Comparison of ENCODE assay signal across 16 cellular contexts in genomic region chr11:61526956-61527731, GRCh38. TPM values are rescaled to one million over a fixed set of nuclear protein-coding genes. Genes with fewer than 3 reads are reported as not detected.
"Had no signal": no experiment of that assay in that cellular context is flagged by ENCODE, and none has a peak within 500 bp of the region (broad histone marks: within the 10 kb centered on the region; RNA-seq: fewer than 3 reads in every experiment).

No MANE protein-coding gene starts in this region.

- H3K36me3 ChIP-seq: gastroesophageal sphincter, right atrium auricular region, uterus had no signal

- DNase-seq: activated CD4-positive, alpha-beta memory T cell treated with anti-CD3 and anti-CD28 coated beads, Interleukin-2, amount 10 ng/mL, durations not matched to agents 7 days and 5 days; activated CD4-positive, alpha-beta T cell treated with anti-CD3 and anti-CD28 coated beads for 48 hours; activated CD4-positive, CD25-positive, alpha-beta regulatory T cell; activated CD8-positive, alpha-beta memory T cell treated with anti-CD3 and anti-CD28 coated beads, Interleukin-2, amount 10 ng/mL, durations not matched to agents 7 days and 5 days; effector CD8-positive, alpha-beta T cell; left colon; stimulated activated CD4-positive, alpha-beta T cell treated with anti-CD3 and anti-CD28 coated beads, Interleukin-2, amount 100 ng/mL, for 24 hours; stimulated activated naive CD4-positive, alpha-beta T cell treated with Interleukin-2 at 50 U/mL for 16 hours; tibial artery; uterus had no signal

- H3K27me3 ChIP-seq: right atrium auricular region, uterus had no signal

- H3K27ac ChIP-seq: gastroesophageal sphincter, right atrium auricular region, tibial artery, uterus had no signal

- H3K4me1 ChIP-seq: gastroesophageal sphincter, tibial artery, uterus had no signal

- H3K4me3 ChIP-seq: gastroesophageal sphincter, lung, right atrium auricular region, tibial artery, uterus had no signal

- ATAC-seq: activated CD8-positive, alpha-beta memory T cell treated with anti-CD3 and anti-CD28 coated beads, Interleukin-2, amount 10 ng/mL, durations not matched to agents 7 days and 5 days; esophagus mucosa; gastroesophageal sphincter; left colon; natural killer cell treated with Interleukin-12 subunit alpha and Interleukin-12 subunit beta and Interleukin-15 and Interleukin-18, amount 100 ng/mL, for 72 hours had no signal

- H3K9me3 ChIP-seq: gastroesophageal sphincter, right atrium auricular region, tibial artery, uterus had no signal

RNA-seq across cellular contexts. Expression of gene LRRC10B, which starts 18.6 kb away (rescaled TPM):
- total RNA-seq: natural killer cell treated with Interleukin-12 subunit alpha and Interleukin-12 subunit beta and Interleukin-15 and Interleukin-18, amount 100 ng/mL, for 72 hours; skeletal muscle tissue had no signal

RNA-seq across cellular contexts. Expression of gene SYT7, which starts 53.7 kb away (rescaled TPM):
- total RNA-seq: activated CD4-positive, alpha-beta memory T cell treated with anti-CD3 and anti-CD28 coated beads, Interleukin-2, amount 10 ng/mL, durations not matched to agents 7 days and 5 days; activated CD8-positive, alpha-beta memory T cell treated with anti-CD3 and anti-CD28 coated beads, Interleukin-2, amount 10 ng/mL, durations not matched to agents 7 days and 5 days; natural killer cell treated with Interleukin-12 subunit alpha and Interleukin-12 subunit beta and Interleukin-15 and Interleukin-18, amount 100 ng/mL, for 72 hours had no signal
